In genomic region chr7:11959121-11959520, GRCh38 we compare ENCODE assay signal across 28 cellular contexts.
"Had no signal": no experiment of that assay in that cellular context is flagged by ENCODE, and none has a peak within 500 bp of the region (broad histone marks: within the 10 kb centered on the region; RNA-seq: fewer than 3 reads in every experiment).

No MANE protein-coding gene starts in this region.

- ATAC-seq: naive thymus-derived CD8-positive, alpha-beta T cell; natural killer cell treated with Interleukin-12 subunit alpha and Interleukin-12 subunit beta and Interleukin-15 and Interleukin-18, amount 100 ng/mL, for 72 hours; pancreas; psoas muscle; right cardiac atrium; right lobe of liver; stimulated activated memory B cell treated with anti-CD40 and anti-IgM and Interleukin-4, amounts not matched to agents 10 μg/mL and 1 μg/mL and 100 μg/mL, for 72 hours; stimulated activated naive CD8-positive, alpha-beta T cell treated with anti-CD3 and anti-CD28 coated beads, Interleukin-15, amount 100 ng/mL, for 72 hours; stimulated activated naive CD8-positive, alpha-beta T cell treated with anti-CD3 and anti-CD28 coated beads, Interleukin-15, Interleukin-2, amounts not matched to agents 100 U/mL and 50 U/mL, for 24 hours had no signal

- H3K27me3 ChIP-seq: neutrophil, pancreas, right lobe of liver, sigmoid colon, suprapubic skin, testis, tibial artery, transverse colon, vagina had no signal

- H3K4me1 Mint-ChIP-seq: naive thymus-derived CD8-positive, alpha-beta T cell; nephron progenitor cell; neural crest cell; stimulated activated memory B cell treated with anti-CD40 and anti-IgM and Interleukin-4, amounts not matched to agents 10 μg/mL and 1 μg/mL and 100 μg/mL, for 72 hours; stimulated activated naive CD8-positive, alpha-beta T cell treated with anti-CD3 and anti-CD28 coated beads, Interleukin-15, amount 100 ng/mL, for 72 hours had no signal

- DNase-seq: naive thymus-derived CD8-positive, alpha-beta T cell; nephron progenitor cell; nucleus accumbens; pancreas; psoas muscle; right cardiac atrium; right lobe of liver; sigmoid colon; small intestine; stimulated activated CD4-positive, alpha-beta T cell treated with anti-CD3 and anti-CD28 coated beads, Interleukin-15, amount 100 ng/mL, for 24 hours; stimulated activated CD4-positive, alpha-beta T cell treated with anti-CD3 and anti-CD28 coated beads, Interleukin-2, amount 100 ng/mL, for 24 hours; stimulated activated CD4-positive, alpha-beta T cell treated with anti-CD3 and anti-CD28 coated beads, Interleukin-2, amount 100 ng/mL, for 48 hours; stimulated activated CD4-positive, alpha-beta T cell treated with anti-CD3 and anti-CD28 coated beads, Interleukin-4, amount 100 ng/mL, for 24 hours; stimulated activated naive CD4-positive, alpha-beta T cell; stimulated activated naive CD8-positive, alpha-beta T cell treated with anti-CD3 and anti-CD28 coated beads, Interleukin-15, amount 100 ng/mL, for 72 hours; stimulated activated naive CD8-positive, alpha-beta T cell treated with anti-CD3 and anti-CD28 coated beads, Interleukin-15, Interleukin-2, amounts not matched to agents 100 U/mL and 50 U/mL, for 24 hours; substantia nigra; testis; tibial artery; transverse colon had no signal

- H3K9me3 Mint-ChIP-seq: nephron progenitor cell; neural crest cell; stimulated activated memory B cell treated with anti-CD40 and anti-IgM and Interleukin-4, amounts not matched to agents 10 μg/mL and 1 μg/mL and 100 μg/mL, for 72 hours; stimulated activated naive CD8-positive, alpha-beta T cell treated with anti-CD3 and anti-CD28 coated beads, Interleukin-15, amount 100 ng/mL, for 72 hours; type B pancreatic cell had no signal

- H3K27me3 Mint-ChIP-seq: natural killer cell treated with Interleukin-12 subunit alpha and Interleukin-12 subunit beta and Interleukin-15 and Interleukin-18, amount 100 ng/mL, for 72 hours; progenitor cell of endocrine pancreas; stimulated activated memory B cell treated with anti-CD40 and anti-IgM and Interleukin-4, amounts not matched to agents 10 μg/mL and 1 μg/mL and 100 μg/mL, for 72 hours; stimulated activated naive CD8-positive, alpha-beta T cell treated with anti-CD3 and anti-CD28 coated beads, Interleukin-15, amount 100 ng/mL, for 72 hours; type B pancreatic cell had no signal

- H3K9me3 ChIP-seq: neutrophil, pancreas, psoas muscle, right lobe of liver, sigmoid colon, suprapubic skin, testis, vagina had no signal

- H3K4me3 Mint-ChIP-seq: naive thymus-derived CD8-positive, alpha-beta T cell; natural killer cell treated with Interleukin-12 subunit alpha and Interleukin-12 subunit beta and Interleukin-15 and Interleukin-18, amount 100 ng/mL, for 72 hours; nephron progenitor cell; neural crest cell; stimulated activated memory B cell treated with anti-CD40 and anti-IgM and Interleukin-4, amounts not matched to agents 10 μg/mL and 1 μg/mL and 100 μg/mL, for 72 hours; stimulated activated naive CD8-positive, alpha-beta T cell treated with anti-CD3 and anti-CD28 coated beads, Interleukin-15, amount 100 ng/mL, for 72 hours; type B pancreatic cell had no signal

- H3K4me1 ChIP-seq: pancreas, psoas muscle, right lobe of liver, sigmoid colon, suprapubic skin, testis, tibial artery, transverse colon, vagina had no signal

- H3K36me3 ChIP-seq: neutrophil, pancreas, right lobe of liver, sigmoid colon, suprapubic skin, tibial artery, transverse colon, vagina had no signal

- H3K36me3 Mint-ChIP-seq: naive thymus-derived CD8-positive, alpha-beta T cell; natural killer cell treated with Interleukin-12 subunit alpha and Interleukin-12 subunit beta and Interleukin-15 and Interleukin-18, amount 100 ng/mL, for 72 hours; stimulated activated memory B cell treated with anti-CD40 and anti-IgM and Interleukin-4, amounts not matched to agents 10 μg/mL and 1 μg/mL and 100 μg/mL, for 72 hours; type B pancreatic cell had no signal

- H3K27ac Mint-ChIP-seq: naive thymus-derived CD8-positive, alpha-beta T cell; natural killer cell treated with Interleukin-12 subunit alpha and Interleukin-12 subunit beta and Interleukin-15 and Interleukin-18, amount 100 ng/mL, for 72 hours; nephron progenitor cell; progenitor cell of endocrine pancreas; stimulated activated memory B cell treated with anti-CD40 and anti-IgM and Interleukin-4, amounts not matched to agents 10 μg/mL and 1 μg/mL and 100 μg/mL, for 72 hours; stimulated activated naive CD8-positive, alpha-beta T cell treated with anti-CD3 and anti-CD28 coated beads, Interleukin-15, amount 100 ng/mL, for 72 hours; type B pancreatic cell had no signal

- H3K4me3 ChIP-seq: pancreas, psoas muscle, right lobe of liver, sigmoid colon, suprapubic skin, testis, tibial artery, transverse colon, vagina had no signal

- H3K27ac ChIP-seq: neutrophil, pancreas, psoas muscle, right lobe of liver, sigmoid colon, suprapubic skin, testis, tibial artery, transverse colon, vagina had no signal
